8 cellular contexts compared by ENCODE assay signal in the genomic region with DNA sequence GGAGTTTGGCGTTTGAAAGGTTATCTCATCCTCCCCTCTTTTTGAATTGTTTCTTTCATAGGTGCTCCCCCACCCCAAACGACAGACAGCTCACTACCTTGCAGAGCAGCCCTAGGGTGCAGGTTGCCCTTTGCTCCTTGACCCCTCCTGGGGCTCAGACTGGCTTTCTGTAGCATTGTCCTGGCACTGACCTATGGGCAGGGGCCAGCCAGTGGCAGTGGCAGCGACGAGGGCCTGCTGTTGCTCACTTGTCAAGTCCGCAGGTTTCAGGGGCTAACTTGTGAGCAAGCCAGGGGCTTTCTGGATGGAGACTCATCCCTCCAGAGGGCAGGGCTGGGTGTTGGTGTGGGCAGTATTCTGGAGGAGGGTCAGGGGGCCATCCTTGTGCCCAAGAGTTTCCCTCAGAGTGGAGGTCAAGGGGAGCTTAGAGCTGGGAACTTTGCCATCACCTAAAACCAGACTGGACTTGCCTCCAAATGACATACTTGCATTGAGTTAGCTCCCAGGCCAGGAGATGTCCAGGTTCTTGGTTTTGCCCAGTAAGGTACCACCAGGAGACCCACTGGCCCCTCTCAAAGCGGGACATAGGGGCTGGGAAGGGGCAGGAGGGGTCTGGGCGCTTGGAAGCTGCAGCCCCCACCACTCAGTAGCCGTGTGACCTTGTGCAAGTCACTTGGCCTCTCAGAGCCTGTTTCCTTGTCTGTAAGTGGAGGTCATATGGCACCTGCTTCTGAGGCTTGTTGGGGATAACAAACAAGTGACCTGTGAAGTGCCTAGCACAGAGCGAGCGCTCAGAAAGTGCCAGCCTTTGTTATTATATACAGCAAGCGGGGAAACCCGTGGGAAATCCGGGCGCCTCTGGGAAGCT. TPM values are rescaled to one million over a fixed set of nuclear protein-coding genes. Genes with fewer than 3 reads are reported as not detected.
DNase-seq lines count a peak whose midpoint lies in the region; ATAC-seq, FAIRE-seq and TF ChIP-seq lines count a peak whose summit lies in the region.

No MANE protein-coding gene starts in this region.

- in situ Hi-C loops in HepG2 (cut with HindIII; ENCODE audit: extremely low pct_ligation_motif_present, low pct_unique_long_range_greater_than_20kb): loop anchor here (5.0 kb wide), 1 partner anchor 47 kb away; no protein-coding TSS in a partner anchor

- CTCF ChIA-PET in activated CD8-positive, alpha-beta T cell treated with anti-CD3 and anti-CD28 coated beads for 36 hours (lab: Charles Lee): interaction anchor here (0.6 to 1.9 kb wide), 6 partner anchors 14 to 113 kb away, joined by 3 to 5 read pairs (median 4); no protein-coding TSS in a partner anchor
- CTCF ChIA-PET in HepG2 (lab: Yijun Ruan, JAX; ENCODE audit: low intra/inter-chr PET ratio, low total read pairs): no interaction called here

- no peaks in the 10 kb centered on the region for H3K36me3 ChIP-seq in HepG2 (replicated peaks in 1 of 2; ENCODE audit: control insufficient read depth in 1 of 2, insufficient read depth in 2 of 2, low read length in 2 of 2)
- no peaks in the 10 kb centered on the region for H3K36me3 ChIP-seq in uterus

- FAIRE-seq in HepG2 (lab: Jason Lieb, UNC): no peak

- no TSS peak for BruUV-seq in HepG2 (replicated peaks; lab: Mats Ljungman, UMichigan)

- no peaks in the 10 kb centered on the region for H3K27me3 Mint-ChIP-seq in activated CD8-positive, alpha-beta T cell treated with anti-CD3 and anti-CD28 coated beads for 36 hours

- POLR2A ChIA-PET in activated CD8-positive, alpha-beta T cell treated with anti-CD3 and anti-CD28 coated beads for 36 hours (lab: Charles Lee): interaction anchor here (0.6 to 1.9 kb wide), 10 partner anchors 9 to 91 kb away, joined by 3 to 5 read pairs (median 4); a partner anchor contains a TSS
- POLR2A ChIA-PET in HepG2 (lab: Yijun Ruan, JAX): interaction anchor here (1.0 to 5.6 kb wide), 18 partner anchors 8 to 352 kb away, joined by 3 to 181 read pairs (median 7); a partner anchor contains a TSS

- 6% methylated on average over 5 of the region's 14 CpGs for WGBS in HepG2 (ENCODE audit: low lambda C conversion rate)

- H3K36me3 Mint-ChIP-seq in activated CD8-positive, alpha-beta T cell treated with anti-CD3 and anti-CD28 coated beads for 36 hours (ENCODE audit: low read depth): no peaks in the 10 kb centered on the region

- H4K20me1 ChIP-seq in HepG2 (ENCODE audit: insufficient read depth, low read length): no peaks in the 10 kb centered on the region

- no peak for DNase-seq in activated CD8-positive, alpha-beta T cell treated with anti-CD3 and anti-CD28 coated beads for 36 hours
- DNase-seq in HepG2 (ENCODE audit: low spot score) (peak; percentile 8), uterus (peak in 1 of 2 donors; percentile 29), SHP77 (lab: John Stamatoyannopoulos, UW) (no peak), amniotic stem cell (lab: John Stamatoyannopoulos, UW) (no peak)
- no peak for DNase-seq in stimulated activated naive CD4-positive, alpha-beta T cell treated with Interleukin-2 at 50 U/mL for 16 hours (lab: John Stamatoyannopoulos, UW)

- peak overlapping the region; percentile 79 for H3K4me3 Mint-ChIP-seq in activated CD8-positive, alpha-beta T cell treated with anti-CD3 and anti-CD28 coated beads for 36 hours

- TF ChIP-seq CTCF in activated CD8-positive, alpha-beta T cell treated with anti-CD3 and anti-CD28 coated beads for 36 hours (IDR thresholded peaks at IDR 0.05): no peak
- TF ChIP-seq CTCF in HepG2 (CRISPR knock-in tag; IDR thresholded peaks at IDR 0.05) (no peak), uterus (IDR thresholded peaks at IDR 0.05) (no peak)

- H2AFZ ChIP-seq in HepG2 (ENCODE audit: low read length): peak overlapping the region; percentile 33

- peaks cover 0 to 8% of the 10 kb centered on the region in 2 experiments; a peak in 3 of 5 replicates for H3K27me3 ChIP-seq in HepG2 (ENCODE audit: control insufficient read depth in 1 of 2, insufficient read depth in 2 of 2, low read length in 2 of 2)
- no peaks in the 10 kb centered on the region for H3K27me3 ChIP-seq in uterus

- no peak for TF ChIP-seq POLR2A in HepG2 (IDR thresholded peaks at IDR 0.05; ENCODE audit: insufficient read depth in 1 of 2, low read depth in 2 of 2, low read length in 2 of 2)
- no peak for TF ChIP-seq POLR2A in uterus (IDR thresholded peaks at IDR 0.05)

- peak overlapping the region; percentile 87 for H3K27ac Mint-ChIP-seq in activated CD8-positive, alpha-beta T cell treated with anti-CD3 and anti-CD28 coated beads for 36 hours

- ATAC-seq in GM18511 (IDR thresholded peaks at IDR 0.05; ENCODE audit: unreplicated experiment): peak; percentile 50
- peak; percentile 18 for ATAC-seq in HG02763 (IDR thresholded peaks at IDR 0.05; ENCODE audit: unreplicated experiment)
- ATAC-seq in activated CD8-positive, alpha-beta T cell treated with anti-CD3 and anti-CD28 coated beads for 36 hours: peak; percentile 58
- peak; percentile 25 for ATAC-seq in HepG2

- H3K9me3 Mint-ChIP-seq in activated CD8-positive, alpha-beta T cell treated with anti-CD3 and anti-CD28 coated beads for 36 hours: no peaks in the 10 kb centered on the region

- peak overlapping the region; percentile 73 for H3K4me2 ChIP-seq in HepG2 (ENCODE audit: low read depth, low read length)

- H3K4me1 Mint-ChIP-seq in activated CD8-positive, alpha-beta T cell treated with anti-CD3 and anti-CD28 coated beads for 36 hours (ENCODE audit: low read depth): peaks cover 11% of the 10 kb centered on the region

- peaks cover 31% of the 10 kb centered on the region for H3K4me1 ChIP-seq in HepG2 (ENCODE audit: insufficient read depth, low read length)
- H3K4me1 ChIP-seq in uterus: no peaks in the 10 kb centered on the region

- H3K27ac ChIP-seq in HepG2 (ENCODE audit: extremely low read length, insufficient read depth, low read length) (peak overlapping the region; percentile 95), uterus (peak overlapping the region; percentile 92)

- intact Hi-C loops in activated CD8-positive, alpha-beta T cell treated with anti-CD3 and anti-CD28 coated beads for 36 hours (cut with micrococcal nuclease): no loop called here
- intact Hi-C loops in HepG2 (cut with micrococcal nuclease; ENCODE audit: unreplicated experiment): loop anchor here (5.0 kb wide), 1 partner anchor 48 kb away; no protein-coding TSS in a partner anchor
- intact Hi-C loops in uterus (cut with DNase I; ENCODE audit: low total_unique reads): loop anchor here (10.0 kb wide), 1 partner anchor 50 kb away; a partner anchor contains a TSS

- H3K9ac ChIP-seq in HepG2 (ENCODE audit: insufficient read depth, low read depth, low read length): peak overlapping the region; percentile 58

- no peaks in the 10 kb centered on the region for H3K79me2 ChIP-seq in HepG2 (ENCODE audit: insufficient read depth, low read length)

- no peaks in the 10 kb centered on the region for H3K9me3 ChIP-seq in HepG2 (ENCODE audit: low read length)
- H3K9me3 ChIP-seq in uterus: no peaks in the 10 kb centered on the region

- no peak for TF ChIP-seq RAD21 in HepG2 (CRISPR knock-in tag; IDR thresholded peaks at IDR 0.05)

- H3K4me3 ChIP-seq in HepG2 (replicated peaks in 1 of 3; ENCODE audit: insufficient read depth in 1 of 3, low read depth in 2 of 3, low read length in 3 of 3) (peak overlapping the region; percentile 81 to 83 (median 82)), uterus (peak overlapping the region; percentile 40 to 43)

- TF ChIP-seq EP300 in HepG2 (IDR thresholded peaks at IDR 0.05; ENCODE audit: low read depth in 2 of 2, low read length in 2 of 2) (no peak), HepG2 (CRISPR knock-in tag; IDR thresholded peaks at IDR 0.05; ENCODE audit: borderline replicate concordance) (no peak)

TF ChIP-seq in HepG2, 621 proteins besides CTCF, POLR2A, EP300 and RAD21 (continues in another document):
- TF ChIP-seq THAP11 (CRISPR knock-in tag; IDR thresholded peaks at IDR 0.05) (no peak), FOXA1 (IDR thresholded peaks at IDR 0.05) (no peak), FOXA1 (CRISPR knock-in tag; IDR thresholded peaks at IDR 0.05) (no peak), FOSL2 (CRISPR knock-in tag; IDR thresholded peaks at IDR 0.05) (no peak)
- TF ChIP-seq, protein P1, sequence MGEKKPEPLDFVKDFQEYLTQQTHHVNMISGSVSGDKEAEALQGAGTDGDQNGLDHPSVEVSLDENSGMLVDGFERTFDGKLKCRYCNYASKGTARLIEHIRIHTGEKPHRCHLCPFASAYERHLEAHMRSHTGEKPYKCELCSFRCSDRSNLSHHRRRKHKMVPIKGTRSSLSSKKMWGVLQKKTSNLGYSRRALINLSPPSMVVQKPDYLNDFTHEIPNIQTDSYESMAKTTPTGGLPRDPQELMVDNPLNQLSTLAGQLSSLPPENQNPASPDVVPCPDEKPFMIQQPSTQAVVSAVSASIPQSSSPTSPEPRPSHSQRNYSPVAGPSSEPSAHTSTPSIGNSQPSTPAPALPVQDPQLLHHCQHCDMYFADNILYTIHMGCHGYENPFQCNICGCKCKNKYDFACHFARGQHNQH (CRISPR knock-in tag; IDR thresholded peaks at IDR 0.05): peak; percentile 8; the same call in 1 of the 2 replicates

RNA-seq across cellular contexts. Expression of a gene that starts 53.5 kb away (rescaled TPM):
- 10 to 100 TPM; 38.2 to 41.1 TPM for total RNA-seq in activated CD8-positive, alpha-beta T cell treated with anti-CD3 and anti-CD28 coated beads for 36 hours
- total RNA-seq in HepG2 (2016; rRNA removed; fragmentation: Illumina TruSeq; extraction: Trizol) (46.5 and 51.2 TPM in 2 replicates), uterus (10 to 100 TPM in 3 of 4 donors, not detected in 1; 20.9 to 26.1 (median 24.5) TPM)
- total RNA-seq in HepG2 (2016; cell fraction: cytosol; rRNA removed; fragmentation: Illumina TruSeq; extraction: Trizol; ENCODE audit: low read depth): 43.9 and 45.2 TPM in 2 replicates
- 51.0 and 57.6 TPM in 2 replicates for total RNA-seq in HepG2 (2016; cell fraction: insoluble cytoplasmic fraction; rRNA removed; fragmentation: Illumina TruSeq; extraction: Trizol)
- total RNA-seq in HepG2 (2016; cell fraction: membrane; rRNA removed; fragmentation: Illumina TruSeq; extraction: Trizol): 82.5 and 85.3 TPM in 2 replicates
- total RNA-seq in HepG2 (2016; cell fraction: nucleus; rRNA removed; fragmentation: Illumina TruSeq; extraction: Trizol): 16.1 and 18.5 TPM in 2 replicates
- 13.5 and 17.4 TPM in 2 replicates for polyA plus RNA-seq in HepG2 (2011; rRNA removed)
- 15.3 and 17.9 TPM in 2 replicates for polyA plus RNA-seq in HepG2 (2011; cell fraction: cytosol; rRNA removed)
- 3.4 and 4.0 TPM in 2 replicates for polyA plus RNA-seq in HepG2 (2011; cell fraction: nucleus; rRNA removed)
- polyA plus RNA-seq in HepG2 (2012): 16.4 and 22.9 TPM in 2 replicates
- 45.6 and 53.1 TPM in 2 replicates for polyA plus RNA-seq in HepG2 (2016; cell fraction: cytosol; fragmentation: Illumina TruSeq; extraction: Trizol; ENCODE audit: low read depth)
- polyA plus RNA-seq in HepG2 (2016; cell fraction: insoluble cytoplasmic fraction; fragmentation: Illumina TruSeq; extraction: Trizol; ENCODE audit: low read depth): 52.5 and 57.0 TPM in 2 replicates
- polyA plus RNA-seq in HepG2 (2016; cell fraction: membrane; fragmentation: Illumina TruSeq; extraction: Trizol; ENCODE audit: low read depth): 72.1 and 73.9 TPM in 2 replicates
- polyA plus RNA-seq in HepG2 (2016; cell fraction: nucleus; fragmentation: Illumina TruSeq; extraction: Trizol; ENCODE audit: insufficient read depth, low read depth): 25.5 and 28.1 TPM in 2 replicates
- polyA minus RNA-seq in HepG2 (2011; rRNA and poly(A)+ RNA removed; ENCODE audit: low replicate concordance): 7.8 TPM in 2 replicates
- 5.6 and 10.3 TPM in 2 replicates for polyA minus RNA-seq in HepG2 (2011; cell fraction: cytosol; rRNA and poly(A)+ RNA removed)
- 5.3 and 6.8 TPM in 2 replicates for polyA minus RNA-seq in HepG2 (2011; cell fraction: nucleus; rRNA and poly(A)+ RNA removed)
